Comparison of ENCODE assay signal across 9 cellular contexts in genomic region chr7:50793947-50794570, GRCh38. TPM values are rescaled to one million over a fixed set of nuclear protein-coding genes. Genes with fewer than 3 reads are reported as not detected.
DNase-seq lines count a peak whose midpoint lies in the region; ATAC-seq and TF ChIP-seq lines count a peak whose summit lies in the region.
"Had no signal": no experiment of that assay in that cellular context is flagged by ENCODE, and none has a peak within 500 bp of the region (broad histone marks: within the 10 kb centered on the region; RNA-seq: fewer than 3 reads in every experiment).

No MANE protein-coding gene starts in this region.

- H3K27me3 ChIP-seq in upper lobe of left lung, result no peaks in the 10 kb centered on the region

- no peak for DNase-seq in activated CD8-positive, alpha-beta memory T cell treated with anti-CD3 and anti-CD28 coated beads, Interleukin-2, amount 10 ng/mL, durations not matched to agents 7 days and 5 days
- no peak for DNase-seq in activated CD8-positive, alpha-beta memory T cell treated with anti-CD3 and anti-CD28 coated beads for 24 hours
- DNase-seq in upper lobe of left lung (no peak), RPMI8226 (no peak), NK-92 (lab: John Stamatoyannopoulos, UW; ENCODE audit: unreplicated experiment) (no peak)
- DNase-seq: DMS153 had no signal

- H3K27ac ChIP-seq in mesodermal cell (ENCODE audit: low read depth, low read length, severe bottlenecking) (no peak overlapping the region), upper lobe of left lung (peak overlapping the region; percentile 73 to 89 (median 78))

- H3K4me1 ChIP-seq in mesodermal cell (ENCODE audit: control insufficient read depth, insufficient read depth, low read length, poor library complexity, severe bottlenecking) (peaks cover 16% of the 10 kb centered on the region), upper lobe of left lung (peaks cover 10 to 25% (median 23%) of the 10 kb centered on the region in 4 donors)

- peaks cover 4% of the 10 kb centered on the region for H3K4me1 Mint-ChIP-seq in activated CD8-positive, alpha-beta memory T cell treated with anti-CD3 and anti-CD28 coated beads, Interleukin-2, amount 10 ng/mL, durations not matched to agents 7 days and 5 days
- H3K4me1 Mint-ChIP-seq in dendritic cell treated with granulocyte-macrophage colony-stimulating factor and Interleukin-4, amounts not matched to agents 40 ng/mL and 50 ng/mL, for 4 days (ENCODE audit: low read depth), result no peaks in the 10 kb centered on the region

- peak overlapping the region; percentile 25 for H3K4me3 Mint-ChIP-seq in activated CD8-positive, alpha-beta memory T cell treated with anti-CD3 and anti-CD28 coated beads, Interleukin-2, amount 10 ng/mL, durations not matched to agents 7 days and 5 days
- H3K4me3 Mint-ChIP-seq in dendritic cell treated with granulocyte-macrophage colony-stimulating factor and Interleukin-4, amounts not matched to agents 40 ng/mL and 50 ng/mL, for 4 days, result peak overlapping the region; percentile 37

- no peaks in the 10 kb centered on the region for H3K36me3 Mint-ChIP-seq in activated CD8-positive, alpha-beta memory T cell treated with anti-CD3 and anti-CD28 coated beads, Interleukin-2, amount 10 ng/mL, durations not matched to agents 7 days and 5 days
- no peaks in the 10 kb centered on the region for H3K36me3 Mint-ChIP-seq in dendritic cell treated with granulocyte-macrophage colony-stimulating factor and Interleukin-4, amounts not matched to agents 40 ng/mL and 50 ng/mL, for 4 days (ENCODE audit: low read depth)

- no peak for TF ChIP-seq EP300 in upper lobe of left lung (IDR thresholded peaks at IDR 0.05)

- H3K36me3 ChIP-seq in mesodermal cell (ENCODE audit: control insufficient read depth, insufficient read depth, low read length) (peaks cover 8% of the 10 kb centered on the region), upper lobe of left lung (no peaks in the 10 kb centered on the region)

- CTCF ChIA-PET in activated CD8-positive, alpha-beta memory T cell treated with anti-CD3 and anti-CD28 coated beads, Interleukin-2, amount 10 ng/mL, durations not matched to agents 7 days and 5 days (lab: Charles Lee), result interaction anchor here (1.6 kb wide), 1 partner anchor 18 kb away, joined by 3 read pairs; no protein-coding TSS in a partner anchor

- TF ChIP-seq POLR2A in upper lobe of left lung (IDR thresholded peaks at IDR 0.05), result no peak

- H3K27me3 Mint-ChIP-seq in activated CD8-positive, alpha-beta memory T cell treated with anti-CD3 and anti-CD28 coated beads, Interleukin-2, amount 10 ng/mL, durations not matched to agents 7 days and 5 days, result peaks cover 70% of the 10 kb centered on the region
- H3K27me3 Mint-ChIP-seq in dendritic cell treated with granulocyte-macrophage colony-stimulating factor and Interleukin-4, amounts not matched to agents 40 ng/mL and 50 ng/mL, for 4 days, result peaks cover 37% of the 10 kb centered on the region

- H3K27ac Mint-ChIP-seq in activated CD8-positive, alpha-beta memory T cell treated with anti-CD3 and anti-CD28 coated beads, Interleukin-2, amount 10 ng/mL, durations not matched to agents 7 days and 5 days, result no peak overlapping the region
- no peak overlapping the region for H3K27ac Mint-ChIP-seq in dendritic cell treated with granulocyte-macrophage colony-stimulating factor and Interleukin-4, amounts not matched to agents 40 ng/mL and 50 ng/mL, for 4 days

- no peak for TF ChIP-seq CTCF in upper lobe of left lung (IDR thresholded peaks at IDR 0.05)

- H3K9me3 ChIP-seq in mesodermal cell (ENCODE audit: control insufficient read depth, low read length), result no peaks in the 10 kb centered on the region
- no peaks in the 10 kb centered on the region for H3K9me3 ChIP-seq in upper lobe of left lung

- no peak for ATAC-seq in activated CD8-positive, alpha-beta memory T cell treated with anti-CD3 and anti-CD28 coated beads, Interleukin-2, amount 10 ng/mL, durations not matched to agents 7 days and 5 days
- ATAC-seq in upper lobe of left lung (ENCODE audit: low FRiP score in 2 of 2), result peak in 1 of 2 donors; percentile 3
- ATAC-seq in HG02938 (IDR thresholded peaks at IDR 0.05; ENCODE audit: unreplicated experiment), result no peak

- H3K4me3 ChIP-seq in mesodermal cell (ENCODE audit: extremely low read depth, insufficient read depth, low read length, poor library complexity, severe bottlenecking) (peak overlapping the region; percentile 35), upper lobe of left lung (peak overlapping the region in 3 of 4 donors; percentile 75 to 79 (median 77))

- intact Hi-C loops in dendritic cell treated with granulocyte-macrophage colony-stimulating factor and Interleukin-4, amounts not matched to agents 40 ng/mL and 50 ng/mL, for 4 days (cut with micrococcal nuclease), result no loop called here

- H3K9me3 Mint-ChIP-seq in activated CD8-positive, alpha-beta memory T cell treated with anti-CD3 and anti-CD28 coated beads, Interleukin-2, amount 10 ng/mL, durations not matched to agents 7 days and 5 days (ENCODE audit: low read depth), result peaks cover 3% of the 10 kb centered on the region
- H3K9me3 Mint-ChIP-seq in dendritic cell treated with granulocyte-macrophage colony-stimulating factor and Interleukin-4, amounts not matched to agents 40 ng/mL and 50 ng/mL, for 4 days, result no peaks in the 10 kb centered on the region

- WGBS in mesodermal cell (ENCODE audit: insufficient coverage in 2 of 2), 2 experiments, result 69 to 74% methylated on average over 12 to 17 of the region's 18 CpGs
- WGBS in upper lobe of left lung, 2 donors, result 72 to 77% methylated on average over 17 to 18 of the region's 18 CpGs

RNA-seq across cellular contexts. Expression of gene GRB10, which starts 11.4 kb away (rescaled TPM):
- 1 to 10 TPM; 3.9 TPM for total RNA-seq in activated CD8-positive, alpha-beta memory T cell treated with anti-CD3 and anti-CD28 coated beads, Interleukin-2, amount 10 ng/mL, durations not matched to agents 7 days and 5 days
- polyA plus RNA-seq in mesodermal cell (2013, experiment 1 of 2), result 51.5 TPM
- polyA plus RNA-seq in mesodermal cell (2013, experiment 2 of 2), result 45.9 TPM
- 10 to 100 TPM; 32.8 to 92.2 (median 46.5) TPM for total RNA-seq in upper lobe of left lung

Comparison
In these comparisons a context has a peak if more than half of its experiments do, and no peak if none do; other contexts are left out.
1. RNA of gene GRB10, which starts 11.4 kb away (total RNA-seq): 32.8 to 92.2 TPM in upper lobe of left lung; 3.9 TPM in activated CD8-positive, alpha-beta memory T cell treated with anti-CD3 and anti-CD28 coated beads, Interleukin-2, amount 10 ng/mL, durations not matched to agents 7 days and 5 days; every median in the first group is over 4 times any median in the second.